8 cellular contexts compared by ENCODE assay signal in genomic region chr9:124280176-124280691, GRCh38. TPM values are rescaled to one million over a fixed set of nuclear protein-coding genes. Genes with fewer than 3 reads are reported as not detected.
DNase-seq lines count a peak whose midpoint lies in the region; ATAC-seq and TF ChIP-seq lines count a peak whose summit lies in the region.

No MANE protein-coding gene starts in this region.

- H3K9ac ChIP-seq in skeletal muscle satellite cell (ENCODE audit: low read depth, low read length): peak overlapping the region; percentile 12

- TF ChIP-seq CTCF in astrocyte of the cerebellum (IDR thresholded peaks at IDR 0.05; ENCODE audit: low read depth, low read length, missing control alignments) (no peak), right atrium auricular region (IDR thresholded peaks at IDR 0.05) (no peak)

- H3K27me3 ChIP-seq in right atrium auricular region (no peaks in the 10 kb centered on the region), skeletal muscle satellite cell (ENCODE audit: control insufficient read depth, insufficient read depth, low read length) (no peaks in the 10 kb centered on the region)

- in situ Hi-C loops in astrocyte of the cerebellum (cut with HindIII; ENCODE audit: low sequenced_read_pairs): no loop called here

- DNase-seq in EH (ENCODE audit: low read depth) (peak; percentile 88), astrocyte of the cerebellum (ENCODE audit: low read depth) (peak; percentile 88), right atrium auricular region (ENCODE audit: low spot score) (peak; percentile 80)
- DNase-seq in stimulated activated CD4-positive, alpha-beta T cell treated with anti-CD3 and anti-CD28 coated beads, Interleukin-2, amount 100 ng/mL, for 24 hours: no peak

- H3K4me2 ChIP-seq in skeletal muscle satellite cell (ENCODE audit: low read length): peak overlapping the region; percentile 7

- H3K4me3 ChIP-seq in astrocyte of the cerebellum (ENCODE audit: low read depth, low read length) (no peak overlapping the region), right atrium auricular region (no peak overlapping the region), skeletal muscle satellite cell (ENCODE audit: low read length) (no peak overlapping the region)

- H3K4me1 ChIP-seq in right atrium auricular region: peaks cover 0 to 74% of the 10 kb centered on the region in 2 donors
- H3K4me1 ChIP-seq in skeletal muscle satellite cell (ENCODE audit: control insufficient read depth, insufficient read depth, low read length): peaks cover 67% of the 10 kb centered on the region

- H3K27ac ChIP-seq in right atrium auricular region: peak overlapping the region; percentile 80 to 81

- ATAC-seq in HG03159 (IDR thresholded peaks at IDR 0.05; ENCODE audit: unreplicated experiment) (no peak), HG02763 (IDR thresholded peaks at IDR 0.05; ENCODE audit: unreplicated experiment) (no peak), HG03175 (IDR thresholded peaks at IDR 0.05; ENCODE audit: unreplicated experiment) (no peak)

- H3K36me3 ChIP-seq in right atrium auricular region (no peaks in the 10 kb centered on the region), skeletal muscle satellite cell (ENCODE audit: insufficient read depth, low read length) (peaks cover 27% of the 10 kb centered on the region)

- H3K9me3 ChIP-seq in right atrium auricular region (no peaks in the 10 kb centered on the region), skeletal muscle satellite cell (replicated peaks; ENCODE audit: low read length) (no peaks in the 10 kb centered on the region)

RNA-seq across cellular contexts. Expression of gene NEK6, which starts 22.5 kb away (rescaled TPM):
- 1 to 10 TPM; 9.2 to 9.7 TPM for total RNA-seq in right atrium auricular region
- 21.0 and 27.1 TPM in 2 replicates for total RNA-seq in skeletal muscle satellite cell (2012; rRNA removed)

Comparison
In these comparisons a context has a peak if more than half of its experiments do, and no peak if none do; other contexts are left out.
1. DNase-seq: peak in EH (single experiment), astrocyte of the cerebellum (single experiment) and right atrium auricular region (single experiment); none in stimulated activated CD4-positive, alpha-beta T cell treated with anti-CD3 and anti-CD28 coated beads, Interleukin-2, amount 100 ng/mL, for 24 hours (0 of 2).